In genomic region chrY:7769790-7770375, GRCh38 we compare ENCODE assay signal across 19 cellular contexts.
DNase-seq lines count a peak whose midpoint lies in the region; ATAC-seq and TF ChIP-seq lines count a peak whose summit lies in the region.
"Had no signal": no experiment of that assay in that cellular context is flagged by ENCODE, and none has a peak within 500 bp of the region (broad histone marks: within the 10 kb centered on the region; RNA-seq: fewer than 3 reads in every experiment).

No MANE protein-coding gene starts in this region.

- DNase-seq in HS-27A (ENCODE audit: low read depth) (peak; percentile 50), cardiac fibroblast (ENCODE audit: low read depth in 2 of 2) (peak; percentile 77 to 91), kidney glomerular epithelial cell (lab: John Stamatoyannopoulos, UW) (peak; percentile 24), SIG-M5 (lab: John Stamatoyannopoulos, UW) (no peak), inferior parietal cortex (ENCODE audit: extremely low spot score) (no peak)
- DNase-seq in NK-92 treated with Interleukin-12 subunit alpha and Interleukin-12 subunit beta, amount 100 ng/mL, for 24 hours (lab: John Stamatoyannopoulos, UW): no peak
- DNase-seq: BE2C; CD4-positive, alpha-beta T cell; DND-41; KBM-7; NCI-H1436; NCI-H2029 treated with DMSO at 0.1 percent for 48 hours; NCI-H2171 treated with DMSO at 0.1 percent for 48 hours; NCI-H510A; Peyer's patch; SHP77; T-helper 1 cell had no signal

- no peak overlapping the region for H3K4me3 ChIP-seq in cardiac fibroblast (replicated peaks in 1 of 2; ENCODE audit: low read depth in 2 of 2, low read length in 2 of 2)
- H3K4me3 ChIP-seq: Peyer's patch had no signal

- no peak for TF ChIP-seq CTCF in cardiac fibroblast (IDR thresholded peaks at IDR 0.05; ENCODE audit: low read depth, low read length)

- no peak for ATAC-seq in HG02642 (IDR thresholded peaks at IDR 0.05; ENCODE audit: poor library complexity, unreplicated experiment)
- ATAC-seq: SK-N-SH treated with all-trans-retinoic acid at 6 μM for 48 hours had no signal

Comparison
In these comparisons a context has a peak if more than half of its experiments do, and no peak if none do; other contexts are left out.
1. DNase-seq: peak in HS-27A (single experiment), cardiac fibroblast (2 of 2) and kidney glomerular epithelial cell (single experiment); none in SIG-M5 (single experiment), inferior parietal cortex (single experiment) and NK-92 treated with Interleukin-12 subunit alpha and Interleukin-12 subunit beta, amount 100 ng/mL, for 24 hours (single experiment).